Comparison of ENCODE assay signal across 8 cellular contexts in genomic region chr21:44800103-44800502, GRCh38. TPM values are rescaled to one million over a fixed set of nuclear protein-coding genes. Genes with fewer than 3 reads are reported as not detected.
DNase-seq lines count a peak whose midpoint lies in the region; ATAC-seq and TF ChIP-seq lines count a peak whose summit lies in the region.

No MANE protein-coding gene starts in this region.

- H3K4me2 ChIP-seq in IMR-90 (ENCODE audit: low read depth, low read length) = no peak overlapping the region; the same call in 1 of the 2 replicates

- peaks cover 3% of the 10 kb centered on the region; the same call in 1 of the 2 replicates for H3K4me1 ChIP-seq in IMR-90 (ENCODE audit: control insufficient read depth, insufficient read depth, low read length)
- peaks cover 9% of the 10 kb centered on the region for H3K4me1 ChIP-seq in iPS-18a (ENCODE audit: control insufficient read depth, low read depth, low read length)

- H3K36me3 Mint-ChIP-seq in CD4-positive, alpha-beta T cell (ENCODE audit: low read depth) = peaks cover 54% of the 10 kb centered on the region
- H3K36me3 Mint-ChIP-seq in activated CD4-positive, alpha-beta memory T cell treated with anti-CD3 and anti-CD28 coated beads for 36 hours = peaks cover 41% of the 10 kb centered on the region

- peak; percentile 46 for TF ChIP-seq RAD21 in IMR-90 (IDR thresholded peaks at IDR 0.05; ENCODE audit: low read length)

- POLR2A ChIA-PET in CD4-positive, alpha-beta T cell (lab: Charles Lee) = interaction anchor here (2.5 to 2.7 kb wide), 4 partner anchors 17 to 131 kb away, joined by 7 to 55 read pairs (median 25); partner anchors contain the start of genes ITGB2, PTTG1IP and SUMO3
- POLR2A ChIA-PET in IMR-90 (lab: Charles Lee; ENCODE audit: unreplicated experiment) = no interaction called here
- POLR2A ChIA-PET in activated CD4-positive, alpha-beta memory T cell treated with anti-CD3 and anti-CD28 coated beads for 36 hours (lab: Charles Lee) = interaction anchor here (2.0 to 2.4 kb wide), 2 partner anchors 16 to 17 kb away, joined by 5 to 6 read pairs; partner anchors contain the start of gene SUMO3

- H3K27me3 Mint-ChIP-seq in CD4-positive, alpha-beta T cell = no peaks in the 10 kb centered on the region
- H3K27me3 Mint-ChIP-seq in activated CD4-positive, alpha-beta memory T cell treated with anti-CD3 and anti-CD28 coated beads for 36 hours = no peaks in the 10 kb centered on the region

- no peak overlapping the region for H2AK9ac ChIP-seq in IMR-90 (replicated peaks; ENCODE audit: low read depth, low read length, poor library complexity)

- TSS peak; percentile 12 for BruUV-seq in IMR-90 (replicated peaks; lab: Mats Ljungman, UMichigan)

- H3K18ac ChIP-seq in IMR-90 (ENCODE audit: low read depth, low read length) = no peak overlapping the region

- CTCF ChIA-PET in CD4-positive, alpha-beta T cell (lab: Charles Lee) = interaction anchor here (0.9 to 4.3 kb wide), 10 partner anchors 10 to 289 kb away, joined by 3 to 46 read pairs (median 4); partner anchors contain the start of genes PTTG1IP and SUMO3
- CTCF ChIA-PET in IMR-90 (lab: Yijun Ruan, JAX) = interaction anchor here (1.0 kb wide), 1 partner anchor 10 kb away, joined by 4 read pairs; no protein-coding TSS in a partner anchor
- CTCF ChIA-PET in activated CD4-positive, alpha-beta memory T cell treated with anti-CD3 and anti-CD28 coated beads for 36 hours (lab: Charles Lee) = interaction anchor here (0.7 to 4.5 kb wide), 18 partner anchors 8 to 338 kb away, joined by 3 to 100 read pairs (median 8); partner anchors contain the start of gene PTTG1IP

- ATAC-seq in CD4-positive, alpha-beta T cell (ENCODE audit: poor library complexity) = no peak
- no peak for ATAC-seq in IMR-90 (ENCODE audit: low read depth)
- ATAC-seq in GM21447 (IDR thresholded peaks at IDR 0.05; ENCODE audit: unreplicated experiment) = no peak
- no peak for ATAC-seq in GM21825 (IDR thresholded peaks at IDR 0.05; ENCODE audit: unreplicated experiment)
- ATAC-seq in HG03280 (IDR thresholded peaks at IDR 0.05; ENCODE audit: unreplicated experiment) = no peak

- H3K27ac Mint-ChIP-seq in CD4-positive, alpha-beta T cell = peak overlapping the region; percentile 80
- peak overlapping the region; percentile 56 for H3K27ac Mint-ChIP-seq in activated CD4-positive, alpha-beta memory T cell treated with anti-CD3 and anti-CD28 coated beads for 36 hours

- dilution Hi-C loops in IMR-90 (cut with HindIII; ENCODE audit: low sequenced_read_pairs, unreplicated experiment) = no loop called here

- no peak for DNase-seq in CD4-positive, alpha-beta T cell
- peak; percentile 59 for DNase-seq in IMR-90
- DNase-seq in activated CD4-positive, alpha-beta memory T cell treated with anti-CD3 and anti-CD28 coated beads for 36 hours = peak; percentile 36
- DNase-seq in medulla oblongata (ENCODE audit: extremely low spot score) = no peak

- H4K91ac ChIP-seq in IMR-90 (ENCODE audit: insufficient read depth, low read depth, low read length) = no peak overlapping the region

- H3K27me3 ChIP-seq in CD4-positive, alpha-beta T cell (ENCODE audit: control insufficient read depth, insufficient read depth, low read length) = no peaks in the 10 kb centered on the region
- H3K27me3 ChIP-seq in IMR-90 (ENCODE audit: control insufficient read depth, insufficient read depth, low read length) = no peaks in the 10 kb centered on the region
- no peaks in the 10 kb centered on the region for H3K27me3 ChIP-seq in iPS-18a (ENCODE audit: control insufficient read depth, insufficient read depth, low read length)

- in situ Hi-C loops in IMR-90 (cut with MboI; ENCODE audit: low sequenced_read_pairs) = loop anchor here (25.0 kb wide), 1 partner anchor 312 kb away; no protein-coding TSS in a partner anchor

- intact Hi-C loops in CD4-positive, alpha-beta T cell (cut with DNase I, micrococcal nuclease) = loop anchor here (1.0 to 5.0 kb wide), 5 partner anchors 45 to 133 kb away; no protein-coding TSS in a partner anchor
- intact Hi-C loops in IMR-90 (cut with micrococcal nuclease) = loop anchor here (2.0 to 10.0 kb wide), 3 partner anchors 72 to 335 kb away; partner anchors contain the start of gene PTTG1IP
- intact Hi-C loops in activated CD4-positive, alpha-beta memory T cell treated with anti-CD3 and anti-CD28 coated beads for 36 hours (cut with micrococcal nuclease) = loop anchor here (1.0 to 2.0 kb wide), 2 partner anchors 75 to 133 kb away; no protein-coding TSS in a partner anchor

- H3K36me3 ChIP-seq in IMR-90 (ENCODE audit: control insufficient read depth, insufficient read depth, low read length) = peaks cover 17% of the 10 kb centered on the region
- H3K36me3 ChIP-seq in iPS-18a (ENCODE audit: control insufficient read depth, low read depth, low read length) = peaks cover 30% of the 10 kb centered on the region

- no peak overlapping the region for H4K5ac ChIP-seq in IMR-90 (ENCODE audit: low read depth, low read length)

- peaks cover 43 to 85% of the 10 kb centered on the region in 2 experiments for H3K79me1 ChIP-seq in IMR-90 (ENCODE audit: low read depth in 1 of 2, low read length in 2 of 2)

- no peak overlapping the region for H2BK15ac ChIP-seq in IMR-90 (ENCODE audit: low read depth, low read length)

- H3K4me3 ChIP-seq in IMR-90 (ENCODE audit: insufficient read depth, low read depth, low read length) (no peak overlapping the region), iPS-18a (ENCODE audit: low read length) (peak overlapping the region; percentile 91)

- H3K9me1 ChIP-seq in IMR-90 (ENCODE audit: insufficient read depth, low read length) = peaks cover 7% of the 10 kb centered on the region; the same call in 1 of the 2 replicates

- H3K9ac ChIP-seq in IMR-90 (ENCODE audit: low read depth, low read length) (no peak overlapping the region), iPS-18a (ENCODE audit: low read length) (no peak overlapping the region)

- no peak overlapping the region for H2BK5ac ChIP-seq in IMR-90 (ENCODE audit: low read depth, low read length, poor library complexity, severe bottlenecking)

- H3K4ac ChIP-seq in IMR-90 (ENCODE audit: low read depth, low read length) = no peak overlapping the region

- no peak overlapping the region for H3K23ac ChIP-seq in IMR-90 (ENCODE audit: low read depth, low read length)

- H3K9me3 Mint-ChIP-seq in CD4-positive, alpha-beta T cell = no peaks in the 10 kb centered on the region
- no peaks in the 10 kb centered on the region for H3K9me3 Mint-ChIP-seq in activated CD4-positive, alpha-beta memory T cell treated with anti-CD3 and anti-CD28 coated beads for 36 hours

- H3K4me1 Mint-ChIP-seq in CD4-positive, alpha-beta T cell (ENCODE audit: low read depth) = peaks cover 55% of the 10 kb centered on the region
- H3K4me1 Mint-ChIP-seq in activated CD4-positive, alpha-beta memory T cell treated with anti-CD3 and anti-CD28 coated beads for 36 hours (ENCODE audit: low read depth) = peaks cover 65% of the 10 kb centered on the region

- H2AK5ac ChIP-seq in IMR-90 (ENCODE audit: low read depth, low read length) = no peak overlapping the region

- H2AFZ ChIP-seq in IMR-90 (replicated peaks; ENCODE audit: low read length, poor library complexity) = no peak overlapping the region

- no peak overlapping the region for H4K8ac ChIP-seq in IMR-90 (ENCODE audit: low read depth in 2 of 2, low read length in 2 of 2)

- no peak overlapping the region for H3K27ac ChIP-seq in CD4-positive, alpha-beta T cell (ENCODE audit: low read depth, low read length)
- H3K27ac ChIP-seq in IMR-90 (ENCODE audit: insufficient read depth, low read length) (no peak overlapping the region), iPS-18a (ENCODE audit: low read length) (no peak overlapping the region)

- H3K4me3 Mint-ChIP-seq in CD4-positive, alpha-beta T cell = peak overlapping the region; percentile 95
- H3K4me3 Mint-ChIP-seq in activated CD4-positive, alpha-beta memory T cell treated with anti-CD3 and anti-CD28 coated beads for 36 hours = peak overlapping the region; percentile 99

- no peak for TF ChIP-seq POLR2A in IMR-90 (IDR thresholded peaks at IDR 0.05; ENCODE audit: low read depth, low read length)

- no peak overlapping the region for H2BK120ac ChIP-seq in IMR-90 (ENCODE audit: low read depth, low read length)

- H3K9me3 ChIP-seq in CD4-positive, alpha-beta T cell (ENCODE audit: control insufficient read depth, low read length) = no peaks in the 10 kb centered on the region
- no peaks in the 10 kb centered on the region for H3K9me3 ChIP-seq in IMR-90 (ENCODE audit: control insufficient read depth, insufficient read depth, low read length)
- no peaks in the 10 kb centered on the region for H3K9me3 ChIP-seq in iPS-18a (ENCODE audit: control insufficient read depth, low read depth, low read length)

- WGBS in IMR-90 (ENCODE audit: extremely low coverage in 2 of 2, insufficient read length in 1 of 2), 2 experiments = no CpG with 5 or more reads among the region's 12 CpGs

- peaks cover 51% of the 10 kb centered on the region for H4K20me1 ChIP-seq in IMR-90 (ENCODE audit: insufficient read depth, low read length)

- no peak overlapping the region for H2BK20ac ChIP-seq in IMR-90 (ENCODE audit: low read depth, low read length)

- no peak overlapping the region for H3K14ac ChIP-seq in IMR-90 (replicated peaks; ENCODE audit: low read depth, low read length)

- TF ChIP-seq CTCF in CD4-positive, alpha-beta T cell (IDR thresholded peaks at IDR 0.05) = no peak
- TF ChIP-seq CTCF in IMR-90 (conservative IDR thresholded peaks at IDR 0.05; ENCODE audit: low read depth, low read length) = peak; percentile 40

- no peak overlapping the region for H3K56ac ChIP-seq in IMR-90 (ENCODE audit: extremely low read depth, insufficient read depth, low read length)

TF ChIP-seq in IMR-90, 13 proteins besides CTCF, POLR2A, EP300 and RAD21:
- TF ChIP-seq MAFK (IDR thresholded peaks at IDR 0.05; ENCODE audit: low read depth, low read length) = no peak
- TF ChIP-seq SMC3 (IDR thresholded peaks at IDR 0.05; ENCODE audit: low read depth, low read length) = peak; percentile 39; the same call in 1 of the 2 replicates

RNA-seq across cellular contexts. Expression of gene UBE2G2, which starts 1.5 kb away (rescaled TPM):
- total RNA-seq in CD4-positive, alpha-beta T cell = 10 to 100 TPM; 89.9 to 96.8 TPM
- total RNA-seq in IMR-90 (2012; rRNA removed) = 65.4 and 75.8 TPM in 2 replicates
- 81.9 and 91.7 TPM in 2 replicates for polyA plus RNA-seq in IMR-90 (2012; rRNA removed)
- polyA plus RNA-seq in IMR-90 (2012; cell fraction: cytosol; rRNA removed) = 51.8 and 81.4 TPM in 2 replicates
- polyA plus RNA-seq in IMR-90 (2012; cell fraction: nucleus; rRNA removed; ENCODE audit: low replicate concordance) = 112 and 205 TPM in 2 replicates
- 10 to 100 TPM; 87.6 to 96.0 TPM for total RNA-seq in activated CD4-positive, alpha-beta memory T cell treated with anti-CD3 and anti-CD28 coated beads for 36 hours

RNA-seq across cellular contexts. Expression of gene SUMO3, which starts 17.8 kb away (rescaled TPM):
- total RNA-seq in CD4-positive, alpha-beta T cell = 10 to 100 TPM; 82.8 to 91.2 TPM
- total RNA-seq in IMR-90 (2012; rRNA removed) = 64.9 and 103 TPM in 2 replicates
- polyA plus RNA-seq in IMR-90 (2012; rRNA removed) = 101 and 104 TPM in 2 replicates
- polyA plus RNA-seq in IMR-90 (2012; cell fraction: cytosol; rRNA removed) = 73.7 and 82.6 TPM in 2 replicates
- 23.5 and 36.3 TPM in 2 replicates for polyA plus RNA-seq in IMR-90 (2012; cell fraction: nucleus; rRNA removed; ENCODE audit: low replicate concordance)
- total RNA-seq in activated CD4-positive, alpha-beta memory T cell treated with anti-CD3 and anti-CD28 coated beads for 36 hours = 10 to 100 TPM; 77.2 to 77.6 TPM

Comparison
In these comparisons a context has a peak if more than half of its experiments do, and no peak if none do; other contexts are left out.
1. DNase-seq: peak in IMR-90 (single experiment) and activated CD4-positive, alpha-beta memory T cell treated with anti-CD3 and anti-CD28 coated beads for 36 hours (single experiment); none in CD4-positive, alpha-beta T cell (0 of 10) and medulla oblongata (single experiment).